19 cellular contexts compared by ENCODE assay signal in genomic region chr5:131363811-131364506, GRCh38.
A peak's percentile ranks its signal among the peaks of the same experiment; 100 is the strongest.
DNase-seq lines count a peak whose midpoint lies in the region; ATAC-seq lines count a peak whose summit lies in the region.
"Had no signal": no experiment of that assay in that cellular context is flagged by ENCODE, and none has a peak within 500 bp of the region (broad histone marks: within the 10 kb centered on the region; RNA-seq: fewer than 3 reads in every experiment).

No MANE protein-coding gene starts in this region.

- peak overlapping the region; percentile 89 for H3K27ac Mint-ChIP-seq in activated T-cell treated with anti-CD3 and anti-CD28 coated beads, Interleukin-2, amount 50 U/mL, for 24 hours
- H3K27ac Mint-ChIP-seq in T-cell = peak overlapping the region; percentile 88 to 93
- peak overlapping the region; percentile 2 for H3K27ac Mint-ChIP-seq in stimulated activated memory B cell treated with anti-CD40 and anti-IgM and Interleukin-4, amounts not matched to agents 10 μg/mL and 1 μg/mL and 100 μg/mL, for 72 hours

- no peak for DNase-seq in activated T-cell treated with anti-CD3 and anti-CD28 coated beads, Interleukin-2, amount 50 U/mL, for 24 hours
- no peak for DNase-seq in activated T-cell treated with anti-CD3 and anti-CD28 coated beads, Interleukin-2, amount 50 U/mL, for 48 hours
- DNase-seq in T-cell (no peak), HCEC 1CT (no peak), dedifferentiated amniotic fluid mesenchymal stem cell (ENCODE audit: extremely low spot score) (no peak)
- DNase-seq in effector memory CD4-positive, alpha-beta T cell = no peak
- DNase-seq: anterior cingulate cortex; foreskin melanocyte; GDM1; GOT3; left ventricle myocardium inferior; NCI-H1417 treated with DMSO at 0.1 percent for 48 hours; NCI-H226; NK-92 treated with Interleukin-12 subunit alpha and Interleukin-12 subunit beta, amount 100 ng/mL, for 24 hours; SW 1271; WERI-Rb-1 had no signal

- H3K4me3 ChIP-seq in effector memory CD4-positive, alpha-beta T cell (ENCODE audit: insufficient read depth, low read depth, low read length, poor library complexity, severe bottlenecking) = no peak overlapping the region
- H3K4me3 ChIP-seq: left ventricle myocardium inferior had no signal

- H3K27me3 Mint-ChIP-seq in activated T-cell treated with anti-CD3 and anti-CD28 coated beads, Interleukin-2, amount 50 U/mL, for 24 hours = no peaks in the 10 kb centered on the region
- no peaks in the 10 kb centered on the region for H3K27me3 Mint-ChIP-seq in T-cell
- no peaks in the 10 kb centered on the region for H3K27me3 Mint-ChIP-seq in stimulated activated memory B cell treated with anti-CD40 and anti-IgM and Interleukin-4, amounts not matched to agents 10 μg/mL and 1 μg/mL and 100 μg/mL, for 72 hours

- ATAC-seq in T-cell (replicated peaks in 1 of 4) (peak; percentile 15 to 41 (median 23)), HG03565 (IDR thresholded peaks at IDR 0.05; ENCODE audit: unreplicated experiment) (no peak)
- no peak for ATAC-seq in stimulated activated memory B cell treated with anti-CD40 and anti-IgM and Interleukin-4, amounts not matched to agents 10 μg/mL and 1 μg/mL and 100 μg/mL, for 72 hours

- H3K4me1 ChIP-seq in effector memory CD4-positive, alpha-beta T cell (ENCODE audit: control insufficient read depth, insufficient read depth, low read length, poor library complexity, severe bottlenecking) = peaks cover 26% of the 10 kb centered on the region
- H3K4me1 ChIP-seq: left ventricle myocardium inferior had no signal

- peak overlapping the region; percentile 24 for H3K27ac ChIP-seq in effector memory CD4-positive, alpha-beta T cell (ENCODE audit: insufficient read depth, low read length, poor library complexity, severe bottlenecking)
- H3K27ac ChIP-seq: KMS-11, left ventricle myocardium inferior, WERI-Rb-1 had no signal

- peaks cover 80% of the 10 kb centered on the region for H3K4me1 Mint-ChIP-seq in activated T-cell treated with anti-CD3 and anti-CD28 coated beads, Interleukin-2, amount 50 U/mL, for 24 hours (ENCODE audit: low read depth)
- H3K4me1 Mint-ChIP-seq in T-cell = peaks cover 81 to 87% (median 84%) of the 10 kb centered on the region in 3 donors
- H3K4me1 Mint-ChIP-seq in stimulated activated memory B cell treated with anti-CD40 and anti-IgM and Interleukin-4, amounts not matched to agents 10 μg/mL and 1 μg/mL and 100 μg/mL, for 72 hours = peaks cover 63% of the 10 kb centered on the region

- H3K36me3 Mint-ChIP-seq in activated T-cell treated with anti-CD3 and anti-CD28 coated beads, Interleukin-2, amount 50 U/mL, for 24 hours (ENCODE audit: low read depth) = peaks cover 88% of the 10 kb centered on the region
- peaks cover 60% of the 10 kb centered on the region for H3K36me3 Mint-ChIP-seq in T-cell
- peaks cover 77% of the 10 kb centered on the region for H3K36me3 Mint-ChIP-seq in stimulated activated memory B cell treated with anti-CD40 and anti-IgM and Interleukin-4, amounts not matched to agents 10 μg/mL and 1 μg/mL and 100 μg/mL, for 72 hours

- CTCF ChIA-PET in T-cell (lab: Charles Lee) = interaction anchor here (0.5 to 0.6 kb wide), 2 partner anchors 98 to 176 kb away, joined by 3 to 6 read pairs; no protein-coding TSS in a partner anchor

- no peak overlapping the region for H3K4me3 Mint-ChIP-seq in activated T-cell treated with anti-CD3 and anti-CD28 coated beads, Interleukin-2, amount 50 U/mL, for 24 hours
- H3K4me3 Mint-ChIP-seq in T-cell = peak overlapping the region; percentile 8 to 54 (median 45)
- no peak overlapping the region for H3K4me3 Mint-ChIP-seq in stimulated activated memory B cell treated with anti-CD40 and anti-IgM and Interleukin-4, amounts not matched to agents 10 μg/mL and 1 μg/mL and 100 μg/mL, for 72 hours

- no peaks in the 10 kb centered on the region for H3K9me3 ChIP-seq in effector memory CD4-positive, alpha-beta T cell (ENCODE audit: control insufficient read depth, low read length)
- H3K9me3 ChIP-seq: left ventricle myocardium inferior had no signal

- H3K36me3 ChIP-seq in effector memory CD4-positive, alpha-beta T cell (ENCODE audit: control insufficient read depth, insufficient read depth, low read length) = peaks cover 15% of the 10 kb centered on the region

- H3K27me3 ChIP-seq in effector memory CD4-positive, alpha-beta T cell (replicated peaks; ENCODE audit: control insufficient read depth, insufficient read depth, low read length, poor library complexity, severe bottlenecking) = no peaks in the 10 kb centered on the region

- peaks cover 4% of the 10 kb centered on the region for H3K9me3 Mint-ChIP-seq in activated T-cell treated with anti-CD3 and anti-CD28 coated beads, Interleukin-2, amount 50 U/mL, for 24 hours
- peaks cover 0 to 3% (median 0%) of the 10 kb centered on the region in 3 donors for H3K9me3 Mint-ChIP-seq in T-cell
- peaks cover 2% of the 10 kb centered on the region for H3K9me3 Mint-ChIP-seq in stimulated activated memory B cell treated with anti-CD40 and anti-IgM and Interleukin-4, amounts not matched to agents 10 μg/mL and 1 μg/mL and 100 μg/mL, for 72 hours

- POLR2A ChIA-PET in T-cell (lab: Charles Lee) = interaction anchor here in 1 of 2 donors (1.0 kb wide), 1 partner anchor 35 kb away, joined by 3 read pairs; no protein-coding TSS in a partner anchor

Comparison
In these comparisons a context has a peak if more than half of its experiments do, and no peak if none do; other contexts are left out.
1. H3K27ac Mint-ChIP-seq: peak in every context shown above with its lines; median percentile 90 in T-cell; 89 in activated T-cell treated with anti-CD3 and anti-CD28 coated beads, Interleukin-2, amount 50 U/mL, for 24 hours; 2 in stimulated activated memory B cell treated with anti-CD40 and anti-IgM and Interleukin-4, amounts not matched to agents 10 μg/mL and 1 μg/mL and 100 μg/mL, for 72 hours.
2. H3K4me3 Mint-ChIP-seq: peak in T-cell (3 of 3); none in activated T-cell treated with anti-CD3 and anti-CD28 coated beads, Interleukin-2, amount 50 U/mL, for 24 hours (single experiment) and stimulated activated memory B cell treated with anti-CD40 and anti-IgM and Interleukin-4, amounts not matched to agents 10 μg/mL and 1 μg/mL and 100 μg/mL, for 72 hours (single experiment).
3. ATAC-seq: peak in T-cell (4 of 4); none in stimulated activated memory B cell treated with anti-CD40 and anti-IgM and Interleukin-4, amounts not matched to agents 10 μg/mL and 1 μg/mL and 100 μg/mL, for 72 hours (single experiment) and HG03565 (single experiment).